Comparison of ENCODE assay signal across 26 cellular contexts in the genomic region with DNA sequence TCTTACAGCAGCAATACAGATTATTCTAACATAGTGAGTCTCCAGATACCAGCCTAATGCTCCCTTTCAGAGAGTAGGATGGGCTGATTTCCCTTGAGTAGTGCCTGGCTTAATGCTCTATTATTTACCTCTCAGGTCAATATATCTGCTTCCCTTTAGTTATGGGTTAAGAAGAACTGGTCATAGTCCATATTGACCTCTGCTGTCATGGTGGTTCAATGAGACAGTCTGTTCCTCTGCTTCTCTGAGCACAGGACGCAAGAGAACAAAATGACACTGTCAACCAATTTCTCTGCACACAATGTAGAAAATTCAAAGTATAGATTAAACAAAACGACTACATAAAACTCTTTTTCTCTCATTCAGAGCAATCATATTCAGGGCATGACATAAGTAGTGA. TPM values are rescaled to one million over a fixed set of nuclear protein-coding genes. Genes with fewer than 3 reads are reported as not detected.
"Had no signal": no experiment of that assay in that cellular context is flagged by ENCODE, and none has a peak within 500 bp of the region (broad histone marks: within the 10 kb centered on the region; RNA-seq: fewer than 3 reads in every experiment).

No MANE protein-coding gene starts in this region.

- H3K9me3 Mint-ChIP-seq: mesothelial cell of epicardium, naive B cell had no signal

- H3K27me3 ChIP-seq: dorsolateral prefrontal cortex, esophagus muscularis mucosa, foreskin keratinocyte, gastroesophageal sphincter, heart right ventricle, left lung had no signal

- H3K36me3 ChIP-seq: gastroesophageal sphincter, left lung, lower lobe of right lung had no signal

- ATAC-seq: foreskin keratinocyte, gastroesophageal sphincter, heart right ventricle, left cardiac atrium, left lung, left ventricle myocardium superior, lower lobe of right lung, mucosa of descending colon had no signal

- H3K27ac ChIP-seq: coronary artery, dorsolateral prefrontal cortex, esophagus muscularis mucosa, foreskin keratinocyte, gastroesophageal sphincter, heart right ventricle, left lung, lower lobe of right lung had no signal

- H3K9me3 ChIP-seq: esophagus muscularis mucosa, gastroesophageal sphincter, heart right ventricle, left lung, lower lobe of right lung, mucosa of descending colon had no signal

- DNase-seq: dermis blood vessel endothelial cell; dorsolateral prefrontal cortex; effector CD4-positive, alpha-beta T cell; effector memory CD4-positive, alpha-beta T cell; foreskin keratinocyte; head of caudate nucleus; heart right ventricle; hippocampal formation; left cardiac atrium; left lung; left ventricle myocardium superior; lower lobe of right lung; mesenchymal stem cell; mucosa of descending colon; naive B cell had no signal

- H3K4me1 Mint-ChIP-seq: mesothelial cell of epicardium had no signal

- H3K4me3 ChIP-seq: coronary artery, dorsolateral prefrontal cortex, esophagus muscularis mucosa, gastroesophageal sphincter, heart right ventricle, left lung, lower lobe of right lung, mucosa of descending colon had no signal

- H3K4me3 Mint-ChIP-seq: mesothelial cell of epicardium, naive B cell had no signal

- H3K27ac Mint-ChIP-seq: mesothelial cell of epicardium, naive B cell had no signal

- H3K4me1 ChIP-seq: foreskin keratinocyte, gastroesophageal sphincter, left lung, lower lobe of right lung had no signal

- H3K27me3 Mint-ChIP-seq: naive B cell had no signal

RNA-seq across cellular contexts. Expression of gene MRAP, which starts 2.9 kb away (rescaled TPM):
- total RNA-seq: dermis blood vessel endothelial cell, endothelial cell of umbilical vein, epithelial cell of proximal tubule, esophagus muscularis mucosa, fibroblast of villous mesenchyme, foreskin keratinocyte, frontal cortex, gastroesophageal sphincter, kidney epithelial cell, lower lobe of right lung, lung microvascular endothelial cell, mesothelial cell of epicardium, mucosa of descending colon, myocyte had no signal
